Comparison of ENCODE assay signal across 8 cellular contexts in genomic region chr22:20116376-20116950, GRCh38. TPM values are rescaled to one million over a fixed set of nuclear protein-coding genes. Genes with fewer than 3 reads are reported as not detected.
DNase-seq lines count a peak whose midpoint lies in the region; ATAC-seq and TF ChIP-seq lines count a peak whose summit lies in the region.

No MANE protein-coding gene starts in this region.

- H3K27me3 ChIP-seq in WERI-Rb-1 (ENCODE audit: insufficient read depth, low read depth, severe bottlenecking) = no peaks in the 10 kb centered on the region
- no peaks in the 10 kb centered on the region for H3K27me3 ChIP-seq in cardiac muscle cell
- no peaks in the 10 kb centered on the region for H3K27me3 ChIP-seq in sigmoid colon

- TF ChIP-seq POLR2A in sigmoid colon (IDR thresholded peaks at IDR 0.05) = no peak

- no peak for TF ChIP-seq CTCF in GM20000 (IDR thresholded peaks at IDR 0.05; ENCODE audit: extremely low read depth, missing control alignments)
- no peak for TF ChIP-seq CTCF in WERI-Rb-1 (IDR thresholded peaks at IDR 0.05; ENCODE audit: low read depth, low read length)
- no peak for TF ChIP-seq CTCF in cardiac muscle cell (IDR thresholded peaks at IDR 0.05; ENCODE audit: low read depth, low read length)
- no peak for TF ChIP-seq CTCF in sigmoid colon (IDR thresholded peaks at IDR 0.05)

- DNase-seq in GM20000 (ENCODE audit: low spot score) = peak; percentile 62
- DNase-seq in WERI-Rb-1 = no peak
- no peak for DNase-seq in cardiac muscle cell (ENCODE audit: low read depth in 1 of 2, low spot score in 1 of 2)
- peak; percentile 73 for DNase-seq in sigmoid colon
- DNase-seq in activated CD4-positive, CD25-positive, alpha-beta regulatory T cell (lab: John Stamatoyannopoulos, UW) = no peak
- DNase-seq in NCI-H146 (lab: John Stamatoyannopoulos, UW) = no peak
- no peak for DNase-seq in NCI-H526 (lab: John Stamatoyannopoulos, UW)

- no peak for TF ChIP-seq EP300 in sigmoid colon (IDR thresholded peaks at IDR 0.05)

- H3K4me1 ChIP-seq in cardiac muscle cell (ENCODE audit: low read depth) (peaks cover 10% of the 10 kb centered on the region), sigmoid colon (peaks cover 0 to 51% (median 42%) of the 10 kb centered on the region in 4 donors)

- intact Hi-C loops in sigmoid colon (cut with DNase I) = loop anchor here (5.0 to 10.0 kb wide), 4 partner anchors 34 to 162 kb away; partner anchors contain the start of genes DGCR8 and TANGO2

- WGBS in sigmoid colon, 2 donors = 2 to 12% methylated on average over 27 of the region's 27 CpGs

- H3K36me3 ChIP-seq in WERI-Rb-1 (peaks cover 89% of the 10 kb centered on the region), cardiac muscle cell (peaks cover 17% of the 10 kb centered on the region), sigmoid colon (peaks cover 4 to 60% (median 34%) of the 10 kb centered on the region in 4 donors)

- peak overlapping the region; percentile 94 for H3K4me3 ChIP-seq in WERI-Rb-1 (ENCODE audit: low read depth, low read length)
- H3K4me3 ChIP-seq in cardiac muscle cell = peak overlapping the region; percentile 85
- H3K4me3 ChIP-seq in sigmoid colon = peak overlapping the region; percentile 67 to 93 (median 86)

- H3K9me3 ChIP-seq in WERI-Rb-1 (ENCODE audit: severe bottlenecking) = no peaks in the 10 kb centered on the region
- H3K9me3 ChIP-seq in cardiac muscle cell (ENCODE audit: low read depth) = no peaks in the 10 kb centered on the region
- no peaks in the 10 kb centered on the region for H3K9me3 ChIP-seq in sigmoid colon

- ATAC-seq in HG03354 (IDR thresholded peaks at IDR 0.05; ENCODE audit: poor library complexity, severe bottlenecking, unreplicated experiment) = no peak

- H3K27ac ChIP-seq in WERI-Rb-1 (peak overlapping the region; percentile 98), cardiac muscle cell (peak overlapping the region; percentile 82), sigmoid colon (peak overlapping the region; percentile 83 to 91 (median 88))

RNA-seq across cellular contexts. Expression of gene RANBP1, which starts 0.6 kb away (rescaled TPM):
- total RNA-seq in cardiac muscle cell = 252 and 373 TPM in 2 replicates
- polyA plus RNA-seq in cardiac muscle cell = 222 and 271 TPM in 2 replicates
- 100 to 1,000 TPM; 135 to 194 (median 163) TPM for total RNA-seq in sigmoid colon
- 100 to 1,000 TPM in 1 of 3 donors, 10 to 100 TPM in 2; 67.9 to 163 (median 79.8) TPM for polyA plus RNA-seq in sigmoid colon

RNA-seq across cellular contexts. Expression of gene TRMT2A, which starts 0.6 kb away (rescaled TPM):
- total RNA-seq in cardiac muscle cell = 55.7 and 71.9 TPM in 2 replicates
- polyA plus RNA-seq in cardiac muscle cell = 76.5 and 77.7 TPM in 2 replicates
- 10 to 100 TPM; 40.0 to 55.1 (median 51.1) TPM for total RNA-seq in sigmoid colon
- 10 to 100 TPM in 1 of 3 donors, 1 to 10 TPM in 2; 8.6 to 43.7 (median 9.0) TPM for polyA plus RNA-seq in sigmoid colon

RNA-seq across cellular contexts. Expression of gene ZDHHC8, which starts 15.1 kb away (rescaled TPM):
- total RNA-seq in cardiac muscle cell = 30.3 and 35.8 TPM in 2 replicates
- 43.8 and 53.4 TPM in 2 replicates for polyA plus RNA-seq in cardiac muscle cell
- 10 to 100 TPM in 2 of 4 donors, 1 to 10 TPM in 2; 4.6 to 14.3 (median 9.5) TPM for total RNA-seq in sigmoid colon
- polyA plus RNA-seq in sigmoid colon = 10 to 100 TPM in 1 of 3 donors, 1 to 10 TPM in 2; 1.8 to 26.0 (median 4.2) TPM

RNA-seq across cellular contexts. Expression of gene CCDC188, which starts 34.4 kb away (rescaled TPM):
- not detected in 2 replicates for total RNA-seq in cardiac muscle cell
- not detected in 2 replicates for polyA plus RNA-seq in cardiac muscle cell
- total RNA-seq in sigmoid colon = under 1 TPM in 1 of 4 donors, not detected in 3; 0.41 TPM
- 1 to 10 TPM in 1 of 3 donors, not detected in 2; 1.1 TPM for polyA plus RNA-seq in sigmoid colon

RNA-seq across cellular contexts. Expression of gene DGCR8, which starts 36.4 kb away (rescaled TPM):
- 23.8 and 34.2 TPM in 2 replicates for total RNA-seq in cardiac muscle cell
- 8.1 and 15.1 TPM in 2 replicates for polyA plus RNA-seq in cardiac muscle cell
- total RNA-seq in sigmoid colon = 10 to 100 TPM; 15.0 to 32.7 (median 22.2) TPM
- polyA plus RNA-seq in sigmoid colon = 10 to 100 TPM in 1 of 3 donors, 1 to 10 TPM in 2; 6.7 to 24.1 (median 8.4) TPM

Comparison
In these comparisons a context has a peak if more than half of its experiments do, and no peak if none do; other contexts are left out.
1. DNase-seq: peak in GM20000 (single experiment) and sigmoid colon (single experiment); none in WERI-Rb-1 (single experiment), cardiac muscle cell (0 of 2), activated CD4-positive, CD25-positive, alpha-beta regulatory T cell (0 of 4), NCI-H146 (single experiment) and NCI-H526 (0 of 2).
2. Peak in every context shown above with its lines, with median percentiles within 50 percentile points of each other: H3K27ac ChIP-seq and H3K4me3 ChIP-seq.